In the genomic region with DNA sequence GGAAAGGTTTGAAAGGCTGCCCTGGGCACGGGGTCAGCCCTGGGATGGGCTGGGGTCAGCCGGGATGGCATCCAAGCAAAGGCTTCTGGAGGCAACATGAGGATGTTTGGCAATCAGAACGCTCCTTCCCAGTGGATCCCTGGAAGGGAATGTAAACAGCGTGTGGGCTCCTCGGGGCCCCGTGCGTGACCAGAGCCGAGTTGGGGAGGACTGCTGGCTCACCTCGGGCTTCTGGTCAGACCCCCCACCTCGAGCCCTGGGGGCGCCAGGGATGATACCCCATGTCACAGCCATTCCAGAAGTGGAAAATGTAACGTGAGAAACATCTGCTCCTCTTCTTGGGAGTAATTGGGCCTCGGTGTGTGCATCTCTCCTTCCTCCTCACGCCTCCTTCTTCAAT, we compare ENCODE assay signal across 13 cellular contexts.
"Had no signal": no experiment of that assay in that cellular context is flagged by ENCODE, and none has a peak within 500 bp of the region (broad histone marks: within the 10 kb centered on the region; RNA-seq: fewer than 3 reads in every experiment).

No MANE protein-coding gene starts in this region.

- DNase-seq: activated CD4-positive, alpha-beta T cell treated with anti-CD3 and anti-CD28 coated beads for 1 hour; activated CD4-positive, alpha-beta T cell treated with anti-CD3 and anti-CD28 coated beads, Interleukin-2, amount 50 U/mL, for 48 hours; activated gamma-delta T cell; activated naive CD8-positive, alpha-beta T cell treated with anti-CD3 and anti-CD28 coated beads for 36 hours; activated T-cell treated with anti-CD3 and anti-CD28 coated beads, Interleukin-2, amount 50 U/mL, for 4 hours; glutamatergic neuron; left colon; stimulated activated CD4-positive, alpha-beta T cell treated with anti-CD3 and anti-CD28 coated beads, Interleukin-15, amount 100 ng/mL, for 24 hours; tibial artery had no signal

- H3K4me3 ChIP-seq: breast epithelium, ovary, tibial artery had no signal

- ATAC-seq: activated T-cell treated with anti-CD3 and anti-CD28 coated beads, Interleukin-2, amount 50 U/mL, for 4 hours; esophagus mucosa; left colon; natural killer cell treated with Interleukin-12 subunit alpha and Interleukin-12 subunit beta and Interleukin-15 and Interleukin-18, amount 100 ng/mL, for 72 hours had no signal

- H3K4me1 ChIP-seq: breast epithelium, tibial artery had no signal

- H3K36me3 ChIP-seq: breast epithelium, ovary, tibial artery had no signal

- H3K27me3 ChIP-seq: breast epithelium, ovary, tibial artery had no signal

- H3K27ac ChIP-seq: ovary, tibial artery had no signal

- H3K9me3 ChIP-seq: breast epithelium, ovary, tibial artery had no signal
